In genomic region chr1:121016182-121017028, GRCh38 we compare ENCODE assay signal across 8 cellular contexts.
DNase-seq lines count a peak whose midpoint lies in the region; ATAC-seq and TF ChIP-seq lines count a peak whose summit lies in the region.
"Not testable (repeated sequence)": the region's sequence is repeated elsewhere in the genome, so short reads cannot be mapped to it uniquely, and the experiment has no call there.

No MANE protein-coding gene starts in this region.

- H3K27ac Mint-ChIP-seq in activated naive CD4-positive, alpha-beta T cell treated with anti-CD3 and anti-CD28 coated beads, Interleukin-2, amount 50 U/mL, for 72 hours: peak overlapping the region; percentile 68 to 100
- not testable (repeated sequence) for H3K27ac Mint-ChIP-seq in naive thymus-derived CD8-positive, alpha-beta T cell
- H3K27ac Mint-ChIP-seq in type B pancreatic cell: peak overlapping the region; percentile 91

- ATAC-seq in HG02588 (IDR thresholded peaks at IDR 0.05; ENCODE audit: unreplicated experiment): peak; percentile 76
- ATAC-seq in activated naive CD4-positive, alpha-beta T cell treated with anti-CD3 and anti-CD28 coated beads, Interleukin-2, amount 50 U/mL, for 72 hours: peak; percentile 81 to 90
- ATAC-seq in naive thymus-derived CD8-positive, alpha-beta T cell: peak; percentile 22 to 23

- not testable (repeated sequence) for H3K9me3 Mint-ChIP-seq in activated naive CD4-positive, alpha-beta T cell treated with anti-CD3 and anti-CD28 coated beads, Interleukin-2, amount 50 U/mL, for 72 hours; naive thymus-derived CD8-positive, alpha-beta T cell; type B pancreatic cell

- H3K4me3 Mint-ChIP-seq in naive thymus-derived CD8-positive, alpha-beta T cell: not testable (repeated sequence)
- H3K4me3 Mint-ChIP-seq in type B pancreatic cell: peak overlapping the region; percentile 80

- not testable (repeated sequence) for H3K36me3 Mint-ChIP-seq in activated naive CD4-positive, alpha-beta T cell treated with anti-CD3 and anti-CD28 coated beads, Interleukin-2, amount 50 U/mL, for 72 hours; naive thymus-derived CD8-positive, alpha-beta T cell; type B pancreatic cell

- not testable (repeated sequence) for H3K27me3 Mint-ChIP-seq in naive thymus-derived CD8-positive, alpha-beta T cell; type B pancreatic cell

- peak; percentile 77 for DNase-seq in ELR (ENCODE audit: low read depth)
- DNase-seq in NCI-H2081 (lab: John Stamatoyannopoulos, UW): peak; percentile 6 to 33
- DNase-seq in SW480 (ENCODE audit: low spot score): peak; percentile 43
- peak in 1 of 2 donors; percentile 57 for DNase-seq in activated naive CD4-positive, alpha-beta T cell treated with anti-CD3 and anti-CD28 coated beads, Interleukin-2, amount 50 U/mL, for 72 hours (ENCODE audit: low spot score in 2 of 2)
- DNase-seq in foreskin fibroblast: peak; percentile 56 to 75
- peak in 3 of 10 donors; percentile 9 to 28 (median 12) for DNase-seq in naive thymus-derived CD8-positive, alpha-beta T cell
- not testable (repeated sequence) for DNase-seq in type B pancreatic cell (ENCODE audit: extremely low spot score, unreplicated experiment)

- not testable (repeated sequence) for H3K4me1 Mint-ChIP-seq in naive thymus-derived CD8-positive, alpha-beta T cell; type B pancreatic cell (ENCODE audit: unreplicated experiment)

- POLR2A ChIA-PET in naive thymus-derived CD8-positive, alpha-beta T cell (lab: Charles Lee): not testable (repeated sequence)

- not testable (repeated sequence) for H3K4me3 ChIP-seq in foreskin fibroblast (ENCODE audit: low read depth in 1 of 2, low read length in 2 of 2)

- not testable (repeated sequence) for TF ChIP-seq CTCF in foreskin fibroblast (IDR thresholded peaks at IDR 0.05; ENCODE audit: low read depth, low read length); type B pancreatic cell (conservative IDR thresholded peaks at IDR 0.05)

Comparison
In these comparisons a context has a peak if more than half of its experiments do, and no peak if none do; other contexts are left out.
1. ATAC-seq: peak in every context shown above with its lines; median percentile 86 in activated naive CD4-positive, alpha-beta T cell treated with anti-CD3 and anti-CD28 coated beads, Interleukin-2, amount 50 U/mL, for 72 hours; 76 in HG02588; 22 in naive thymus-derived CD8-positive, alpha-beta T cell.